In the genomic region with DNA sequence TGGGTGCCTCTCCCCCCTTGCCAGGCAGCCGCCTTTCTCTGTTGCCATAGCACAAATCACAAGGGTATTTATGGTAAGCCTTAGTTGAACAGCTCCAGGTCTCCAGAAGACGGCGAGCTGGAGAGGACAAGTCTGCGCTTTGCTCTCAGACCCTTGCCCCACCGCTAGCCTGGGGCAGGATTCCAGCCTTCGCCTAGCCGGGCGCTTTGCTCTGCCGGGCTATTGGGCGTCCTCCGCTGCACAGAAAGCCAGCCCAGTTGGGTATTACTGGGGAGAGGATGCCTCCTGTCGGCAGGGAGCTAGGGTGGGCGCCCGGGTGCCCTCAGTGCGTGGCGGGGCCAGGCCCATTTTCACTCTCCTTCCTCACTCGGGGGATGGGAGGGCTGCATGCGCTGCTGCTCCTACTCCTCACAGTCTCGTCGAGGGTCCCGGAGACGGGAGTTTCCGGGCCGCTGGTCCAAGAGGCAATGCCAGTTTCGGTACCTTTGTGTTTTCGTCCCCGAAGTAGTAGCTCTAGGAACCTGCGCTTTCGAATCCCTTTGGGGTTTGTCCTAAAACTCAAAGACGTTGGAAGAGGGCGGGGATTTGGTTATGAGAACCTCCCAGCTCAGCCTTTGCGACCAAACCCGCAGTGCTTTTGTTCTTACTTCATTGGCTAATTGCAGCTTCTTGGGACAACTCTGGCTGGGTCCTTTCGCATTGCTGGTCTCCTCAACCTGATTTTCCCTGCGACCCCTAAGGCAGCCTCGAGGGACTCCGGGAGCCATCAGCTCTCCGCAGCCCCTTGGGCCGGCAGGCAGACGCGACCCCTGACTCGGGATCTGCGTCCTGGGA, we compare ENCODE assay signal across 8 cellular contexts. TPM values are rescaled to one million over a fixed set of nuclear protein-coding genes. Genes with fewer than 3 reads are reported as not detected.
A peak's percentile ranks its signal among the peaks of the same experiment; 100 is the strongest.
DNase-seq lines count a peak whose midpoint lies in the region; ATAC-seq and TF ChIP-seq lines count a peak whose summit lies in the region.

No MANE protein-coding gene starts in this region.

- no peak overlapping the region for H3K9ac ChIP-seq in endodermal cell (ENCODE audit: extremely low read depth, low read length, poor library complexity, severe bottlenecking)

- DNase-seq in AG04450 (ENCODE audit: low read depth, low spot score) (no peak), GM20000 (ENCODE audit: low spot score) (peak; percentile 56), T-helper 17 cell (no peak), endodermal cell (peak; percentile 90), NCI-H2227 (lab: John Stamatoyannopoulos, UW; ENCODE audit: unreplicated experiment) (no peak)
- peak in 5 of 9 donors; percentile 28 to 43 (median 38) for DNase-seq in naive thymus-derived CD4-positive, alpha-beta T cell

- peak overlapping the region; percentile 57 for H3K4me3 ChIP-seq in AG04450 (ENCODE audit: low read depth, low read length)
- H3K4me3 ChIP-seq in endodermal cell (ENCODE audit: low read length): peak overlapping the region; percentile 73
- peak overlapping the region; percentile 22 for H3K4me3 ChIP-seq in naive thymus-derived CD4-positive, alpha-beta T cell (ENCODE audit: low read length)

- H3K9me3 ChIP-seq in AG04450 (ENCODE audit: control insufficient read depth, insufficient read depth, low read length) (peaks cover 4% of the 10 kb centered on the region; the same call in 1 of the 2 replicates), T-helper 17 cell (ENCODE audit: control insufficient read depth, low read length, poor library complexity, severe bottlenecking) (no peaks in the 10 kb centered on the region), endodermal cell (ENCODE audit: control insufficient read depth, low read length) (no peaks in the 10 kb centered on the region)
- no peaks in the 10 kb centered on the region for H3K9me3 ChIP-seq in naive thymus-derived CD4-positive, alpha-beta T cell (ENCODE audit: control insufficient read depth in 2 of 3, low read length in 3 of 3)

- H3K27ac ChIP-seq in AG04450 (ENCODE audit: low read depth, low read length) (no peak overlapping the region), endodermal cell (ENCODE audit: low read depth, low read length) (no peak overlapping the region)
- no peak overlapping the region for H3K27ac ChIP-seq in naive thymus-derived CD4-positive, alpha-beta T cell (ENCODE audit: low read depth, low read length)

- H3K27me3 Mint-ChIP-seq in T-helper 17 cell (peaks cover 82% of the 10 kb centered on the region), endodermal cell (ENCODE audit: insufficient read depth) (peaks cover 88% of the 10 kb centered on the region)
- H3K27me3 Mint-ChIP-seq in naive thymus-derived CD4-positive, alpha-beta T cell: peaks cover 74 to 87% (median 76%) of the 10 kb centered on the region in 5 donors

- H3K9me3 Mint-ChIP-seq in endodermal cell: no peaks in the 10 kb centered on the region
- peaks cover 0 to 19% (median 5%) of the 10 kb centered on the region in 11 donors for H3K9me3 Mint-ChIP-seq in naive thymus-derived CD4-positive, alpha-beta T cell

- H3K36me3 Mint-ChIP-seq in T-helper 17 cell (ENCODE audit: low read depth): peaks cover 2% of the 10 kb centered on the region
- H3K36me3 Mint-ChIP-seq in endodermal cell (ENCODE audit: low read depth): no peaks in the 10 kb centered on the region
- H3K36me3 Mint-ChIP-seq in naive thymus-derived CD4-positive, alpha-beta T cell: peaks cover 0 to 4% (median 0%) of the 10 kb centered on the region in 5 donors

- no peaks in the 10 kb centered on the region for H3K36me3 ChIP-seq in endodermal cell (ENCODE audit: control insufficient read depth, insufficient read depth, low read length)
- no peaks in the 10 kb centered on the region for H3K36me3 ChIP-seq in naive thymus-derived CD4-positive, alpha-beta T cell (ENCODE audit: control insufficient read depth in 2 of 3, insufficient read depth in 3 of 3, low read length in 3 of 3)

- peaks cover 5% of the 10 kb centered on the region for H3K4me1 ChIP-seq in endodermal cell (ENCODE audit: control insufficient read depth, insufficient read depth, low read length)
- H3K4me1 ChIP-seq in naive thymus-derived CD4-positive, alpha-beta T cell (ENCODE audit: control insufficient read depth in 2 of 2, insufficient read depth in 2 of 2, low read length in 2 of 2): peaks cover 27 to 33% of the 10 kb centered on the region in 2 donors

- H3K27me3 ChIP-seq in AG04450 (ENCODE audit: control insufficient read depth, insufficient read depth, low read length): peaks cover 2% of the 10 kb centered on the region
- peaks cover 74% of the 10 kb centered on the region for H3K27me3 ChIP-seq in endodermal cell (ENCODE audit: control insufficient read depth, insufficient read depth, low read length, poor library complexity, severe bottlenecking)
- peaks cover 31 to 57% of the 10 kb centered on the region in 2 donors for H3K27me3 ChIP-seq in naive thymus-derived CD4-positive, alpha-beta T cell (ENCODE audit: control insufficient read depth in 2 of 2, insufficient read depth in 2 of 2, low read length in 2 of 2)

- CTCF ChIA-PET in AG04450 (lab: Charles Lee): interaction anchor here (0.6 to 7.5 kb wide), 31 partner anchors 9 to 555 kb away, joined by 3 to 137 read pairs (median 4); partner anchors contain the start of gene DLX1
- CTCF ChIA-PET in naive thymus-derived CD4-positive, alpha-beta T cell (lab: Charles Lee): interaction anchor here (0.6 to 1.8 kb wide), 6 partner anchors 37 to 404 kb away, joined by 3 to 4 read pairs (median 3); no protein-coding TSS in a partner anchor

- TF ChIP-seq CTCF in AG04450 (IDR thresholded peaks at IDR 0.05; ENCODE audit: low read depth, low read length) (peak; percentile 56), GM20000 (IDR thresholded peaks at IDR 0.05; ENCODE audit: extremely low read depth, missing control alignments) (peak; percentile 41), endodermal cell (conservative IDR thresholded peaks at IDR 0.05) (peak; percentile 72)

- peaks cover 37% of the 10 kb centered on the region for H3K4me1 Mint-ChIP-seq in T-helper 17 cell
- H3K4me1 Mint-ChIP-seq in endodermal cell: peaks cover 17% of the 10 kb centered on the region
- H3K4me1 Mint-ChIP-seq in naive thymus-derived CD4-positive, alpha-beta T cell: peaks cover 31 to 63% (median 43%) of the 10 kb centered on the region in 7 donors

- H3K27ac Mint-ChIP-seq in T-helper 17 cell (no peak overlapping the region), endodermal cell (no peak overlapping the region)
- no peak overlapping the region for H3K27ac Mint-ChIP-seq in naive thymus-derived CD4-positive, alpha-beta T cell

- ATAC-seq in T-helper 17 cell: peak; percentile 39
- peak; percentile 43 for ATAC-seq in naive thymus-derived CD4-positive, alpha-beta T cell
- ATAC-seq in HG03280 (IDR thresholded peaks at IDR 0.05; ENCODE audit: unreplicated experiment): no peak
- ATAC-seq in HG02970 (IDR thresholded peaks at IDR 0.05; ENCODE audit: low FRiP score, unreplicated experiment): no peak

- POLR2A ChIA-PET in AG04450 (lab: Yijun Ruan, JAX): interaction anchor here (0.9 kb wide), 1 partner anchor 10 kb away, joined by 6 read pairs; no protein-coding TSS in a partner anchor
- POLR2A ChIA-PET in naive thymus-derived CD4-positive, alpha-beta T cell (lab: Charles Lee): interaction anchor here (0.5 to 0.7 kb wide), 2 partner anchors 14 to 103 kb away, joined by 3 to 4 read pairs; no protein-coding TSS in a partner anchor

- intact Hi-C loops in naive thymus-derived CD4-positive, alpha-beta T cell (cut with micrococcal nuclease): loop anchor here (1.0 to 10.0 kb wide), 5 partner anchors 212 to 1858 kb away; partner anchors contain the start of genes SLC25A12 (in 1 of the 2) and SP3 (in 1 of the 2)

- H3K4me3 Mint-ChIP-seq in T-helper 17 cell (peak overlapping the region; percentile 45), endodermal cell (peak overlapping the region; percentile 50)
- H3K4me3 Mint-ChIP-seq in naive thymus-derived CD4-positive, alpha-beta T cell: peak overlapping the region in 8 of 10 donors; percentile 25 to 63 (median 44)

- 9 to 17% methylated on average over 30 to 43 of the region's 43 CpGs for WGBS in endodermal cell (ENCODE audit: insufficient coverage in 1 of 2, insufficient read length in 1 of 2), 2 experiments

RNA-seq across cellular contexts. Expression of gene DLX2, which starts 3.6 kb away (rescaled TPM):
- 0.10 and 0.24 TPM in 2 replicates for polyA plus RNA-seq in AG04450 (2011; rRNA removed)
- 0.09 TPM in 1 of 2 replicates, not detected in the other for polyA minus RNA-seq in AG04450 (2011; rRNA and poly(A)+ RNA removed)
- total RNA-seq in T-helper 17 cell (not detected), endodermal cell (under 1 TPM in 1 of 2 donors, not detected in 1; 0.13 TPM)
- polyA plus RNA-seq in endodermal cell (2013, experiment 1 of 2): 8.9 TPM
- 11.6 TPM for polyA plus RNA-seq in endodermal cell (2013, experiment 2 of 2)
- under 1 TPM in 2 of 5 experiments, not detected in 3; 0.16 to 0.34 TPM for total RNA-seq in naive thymus-derived CD4-positive, alpha-beta T cell
- polyA plus RNA-seq in naive thymus-derived CD4-positive, alpha-beta T cell: not detected

RNA-seq across cellular contexts. Expression of gene DLX1, which starts 21.0 kb away (rescaled TPM):
- polyA plus RNA-seq in AG04450 (2011; rRNA removed): 1.9 and 2.2 TPM in 2 replicates
- 1.4 and 1.5 TPM in 2 replicates for polyA minus RNA-seq in AG04450 (2011; rRNA and poly(A)+ RNA removed)
- total RNA-seq in T-helper 17 cell (not detected), endodermal cell (not detected)
- polyA plus RNA-seq in endodermal cell (2013, experiment 1 of 2): 10.5 TPM
- 14.9 TPM for polyA plus RNA-seq in endodermal cell (2013, experiment 2 of 2)
- total RNA-seq in naive thymus-derived CD4-positive, alpha-beta T cell: not detected
- not detected for polyA plus RNA-seq in naive thymus-derived CD4-positive, alpha-beta T cell

Comparison
In these comparisons a context has a peak if more than half of its experiments do, and no peak if none do; other contexts are left out.
1. DNase-seq: peak in GM20000 (single experiment), endodermal cell (single experiment) and naive thymus-derived CD4-positive, alpha-beta T cell (5 of 9); none in AG04450 (single experiment), T-helper 17 cell (0 of 3) and NCI-H2227 (single experiment).
2. H3K4me3 ChIP-seq: peak in every context shown above with its lines; median percentile 73 in endodermal cell; 57 in AG04450; 22 in naive thymus-derived CD4-positive, alpha-beta T cell.
3. ATAC-seq: peak in T-helper 17 cell (single experiment) and naive thymus-derived CD4-positive, alpha-beta T cell (single experiment); none in HG03280 (single experiment) and HG02970 (single experiment).
4. Peak in every context shown above with its lines, with median percentiles within 50 percentile points of each other: CTCF ChIP-seq and H3K4me3 Mint-ChIP-seq.